12 cellular contexts compared by ENCODE assay signal in the genomic region with DNA sequence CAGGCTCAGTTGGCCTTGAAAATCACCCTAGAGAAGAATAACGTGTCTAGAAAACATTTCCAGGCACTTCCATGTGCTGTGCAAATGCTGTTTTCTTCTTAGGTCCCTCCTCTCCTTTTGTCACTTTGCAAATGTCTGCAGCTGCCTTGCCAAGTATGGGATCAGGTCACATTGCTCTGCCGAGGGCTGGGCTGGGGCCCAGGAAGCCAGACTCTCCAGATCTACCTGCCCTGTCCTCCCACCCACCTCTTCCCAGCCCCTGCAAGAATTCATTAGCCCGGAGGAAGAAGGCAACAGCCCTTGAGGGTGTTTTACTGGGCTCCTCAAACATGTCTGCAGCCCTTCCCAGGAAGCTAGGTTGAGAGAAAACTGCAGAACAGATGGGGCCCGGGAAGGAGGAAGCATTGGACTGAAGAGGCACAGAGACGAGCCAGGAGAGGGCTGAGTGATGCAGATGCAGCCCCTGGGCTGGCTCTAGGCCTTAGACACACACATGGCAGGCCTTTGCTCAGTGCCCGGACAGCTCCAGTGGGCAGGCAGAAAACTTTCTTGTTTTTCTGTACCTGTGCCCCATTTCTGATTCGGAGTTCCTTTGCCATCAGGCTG. TPM values are rescaled to one million over a fixed set of nuclear protein-coding genes. Genes with fewer than 3 reads are reported as not detected.
DNase-seq lines count a peak whose midpoint lies in the region; ATAC-seq and TF ChIP-seq lines count a peak whose summit lies in the region.
"Had no signal": no experiment of that assay in that cellular context is flagged by ENCODE, and none has a peak within 500 bp of the region (broad histone marks: within the 10 kb centered on the region; RNA-seq: fewer than 3 reads in every experiment).

No MANE protein-coding gene starts in this region.

- H3K27me3 ChIP-seq in right atrium auricular region, result no peaks in the 10 kb centered on the region
- no peaks in the 10 kb centered on the region for H3K27me3 ChIP-seq in PC-9 (ENCODE audit: insufficient read depth, low read depth)
- no peaks in the 10 kb centered on the region for H3K27me3 ChIP-seq in brain microvascular endothelial cell (replicated peaks)

- no peak overlapping the region for H3K27ac Mint-ChIP-seq in activated CD4-positive, alpha-beta T cell treated with anti-CD3 and anti-CD28 coated beads, Interleukin-2, amount 10 ng/mL, durations not matched to agents 24 days and 14 days

- no peak for TF ChIP-seq CTCF in right atrium auricular region (IDR thresholded peaks at IDR 0.05)
- no peak for TF ChIP-seq CTCF in PC-9 (conservative IDR thresholded peaks at IDR 0.05)
- TF ChIP-seq CTCF in brain microvascular endothelial cell (IDR thresholded peaks at IDR 0.05; ENCODE audit: low read depth, low read length, missing control alignments), result no peak

- H3K36me3 Mint-ChIP-seq in activated CD4-positive, alpha-beta T cell treated with anti-CD3 and anti-CD28 coated beads, Interleukin-2, amount 10 ng/mL, durations not matched to agents 24 days and 14 days (ENCODE audit: low read depth), result no peaks in the 10 kb centered on the region

- H3F3A ChIP-seq in PC-9 (ENCODE audit: insufficient read depth, low read depth), result peaks cover 12% of the 10 kb centered on the region; the same call in 1 of the 2 replicates

- in situ Hi-C loops in brain microvascular endothelial cell (cut with HindIII; ENCODE audit: low pct_ligation_motif_present, low sequenced_read_pairs), result loop anchor here (25.0 kb wide), 1 partner anchor 104 kb away; no protein-coding TSS in a partner anchor

- H3K36me3 ChIP-seq in right atrium auricular region (no peaks in the 10 kb centered on the region), PC-9 (ENCODE audit: low read depth) (no peaks in the 10 kb centered on the region), brain microvascular endothelial cell (replicated peaks) (no peaks in the 10 kb centered on the region)

- H3K9me3 ChIP-seq in right atrium auricular region (no peaks in the 10 kb centered on the region), PC-9 (ENCODE audit: insufficient read depth, low read depth) (no peaks in the 10 kb centered on the region)

- H3K4me1 ChIP-seq in right atrium auricular region (peaks cover 0 to 32% of the 10 kb centered on the region in 2 donors), PC-9 (replicated peaks; ENCODE audit: insufficient read depth) (peaks cover 21% of the 10 kb centered on the region)

- ATAC-seq in Right ventricle myocardium superior (ENCODE audit: poor library complexity) (peak; percentile 69), left ventricle myocardium superior (peak; percentile 60), GM21825 (IDR thresholded peaks at IDR 0.05; ENCODE audit: unreplicated experiment) (no peak)
- ATAC-seq: activated T-cell treated with anti-CD3 and anti-CD28 coated beads, Interleukin-2, amount 50 U/mL, for 4 hours had no signal

- H3K4me3 ChIP-seq in right atrium auricular region (no peak overlapping the region), PC-9 (no peak overlapping the region), brain microvascular endothelial cell (ENCODE audit: low read depth, low read length) (no peak overlapping the region)

- CTCF ChIA-PET in PC-9 (lab: Charles Lee), result no interaction called here

- H3K4me3 Mint-ChIP-seq in activated CD4-positive, alpha-beta T cell treated with anti-CD3 and anti-CD28 coated beads, Interleukin-2, amount 10 ng/mL, durations not matched to agents 24 days and 14 days, result no peak overlapping the region
- H3K4me3 Mint-ChIP-seq: activated T-cell treated with anti-CD3 and anti-CD28 coated beads, Interleukin-2, amount 50 U/mL, for 4 hours had no signal

- H2AFZ ChIP-seq in PC-9, result no peak overlapping the region

- H3K4me2 ChIP-seq in PC-9, result no peak overlapping the region

- H3K9me3 Mint-ChIP-seq in activated CD4-positive, alpha-beta T cell treated with anti-CD3 and anti-CD28 coated beads, Interleukin-2, amount 10 ng/mL, durations not matched to agents 24 days and 14 days, result no peaks in the 10 kb centered on the region
- H3K9me3 Mint-ChIP-seq: activated T-cell treated with anti-CD3 and anti-CD28 coated beads, Interleukin-2, amount 50 U/mL, for 4 hours had no signal

- POLR2A ChIA-PET in PC-9 (lab: Charles Lee; ENCODE audit: unreplicated experiment), result interaction anchor here (0.7 kb wide), 1 partner anchor 156 kb away, joined by 5 read pairs; no protein-coding TSS in a partner anchor

- H3K9me2 ChIP-seq in PC-9 (ENCODE audit: insufficient read depth), result no peaks in the 10 kb centered on the region

- DNase-seq in Right ventricle myocardium superior (no peak), right atrium auricular region (ENCODE audit: low spot score) (no peak), PC-9 (no peak), left ventricle myocardium superior (no peak), brain microvascular endothelial cell (no peak), globus pallidus (ENCODE audit: low spot score) (no peak)
- DNase-seq in activated CD4-positive, alpha-beta T cell treated with anti-CD3 and anti-CD28 coated beads, Interleukin-2, amount 10 ng/mL, durations not matched to agents 24 days and 14 days, result no peak
- DNase-seq: activated CD4-positive, alpha-beta T cell treated with anti-CD3 and anti-CD28 coated beads for 4 hours; activated T-cell treated with anti-CD3 and anti-CD28 coated beads, Interleukin-2, amount 50 U/mL, for 4 hours; RPMI8226; T-helper 2 cell had no signal

- no peaks in the 10 kb centered on the region for H3K79me2 ChIP-seq in PC-9 (ENCODE audit: low read depth)

- intact Hi-C loops in Right ventricle myocardium superior (cut with DNase I), result loop anchor here (5.0 kb wide), 1 partner anchor 99 kb away; no protein-coding TSS in a partner anchor
- intact Hi-C loops in PC-9 (cut with micrococcal nuclease; ENCODE audit: unreplicated experiment), result no loop called here
- intact Hi-C loops in left ventricle myocardium superior (cut with micrococcal nuclease), result no loop called here
- intact Hi-C loops in activated CD4-positive, alpha-beta T cell treated with anti-CD3 and anti-CD28 coated beads, Interleukin-2, amount 10 ng/mL, durations not matched to agents 24 days and 14 days (cut with micrococcal nuclease), result no loop called here

- peaks cover 3% of the 10 kb centered on the region for H3K27me3 Mint-ChIP-seq in activated CD4-positive, alpha-beta T cell treated with anti-CD3 and anti-CD28 coated beads, Interleukin-2, amount 10 ng/mL, durations not matched to agents 24 days and 14 days

- peaks cover 8% of the 10 kb centered on the region for H3K4me1 Mint-ChIP-seq in activated CD4-positive, alpha-beta T cell treated with anti-CD3 and anti-CD28 coated beads, Interleukin-2, amount 10 ng/mL, durations not matched to agents 24 days and 14 days

- no peaks in the 10 kb centered on the region for H4K20me1 ChIP-seq in PC-9 (ENCODE audit: insufficient read depth)

- no TSS peak for BruUV-seq in PC-9 (replicated peaks; lab: Mats Ljungman, UMichigan)

- H3K27ac ChIP-seq in right atrium auricular region (peak overlapping the region in 1 of 2 donors; percentile 18), PC-9 (0 out of 2 replicates have a peak overlapping the region, but pooled peaks have one; percentile 19), brain microvascular endothelial cell (no peak overlapping the region)

RNA-seq across cellular contexts. Expression of a gene that starts 47.2 kb away (rescaled TPM):
- total RNA-seq in Right ventricle myocardium superior (47.1 TPM), right atrium auricular region (10 to 100 TPM; 38.0 to 44.7 TPM), PC-9 (2021) (66.2 and 101 TPM in 2 replicates), left ventricle myocardium superior (47.9 TPM)
- 135 and 136 TPM in 2 replicates for total RNA-seq in activated CD4-positive, alpha-beta T cell treated with anti-CD3 and anti-CD28 coated beads, Interleukin-2, amount 10 ng/mL, durations not matched to agents 24 days and 14 days
